Comparison of ENCODE assay signal across 9 cellular contexts in the genomic region with DNA sequence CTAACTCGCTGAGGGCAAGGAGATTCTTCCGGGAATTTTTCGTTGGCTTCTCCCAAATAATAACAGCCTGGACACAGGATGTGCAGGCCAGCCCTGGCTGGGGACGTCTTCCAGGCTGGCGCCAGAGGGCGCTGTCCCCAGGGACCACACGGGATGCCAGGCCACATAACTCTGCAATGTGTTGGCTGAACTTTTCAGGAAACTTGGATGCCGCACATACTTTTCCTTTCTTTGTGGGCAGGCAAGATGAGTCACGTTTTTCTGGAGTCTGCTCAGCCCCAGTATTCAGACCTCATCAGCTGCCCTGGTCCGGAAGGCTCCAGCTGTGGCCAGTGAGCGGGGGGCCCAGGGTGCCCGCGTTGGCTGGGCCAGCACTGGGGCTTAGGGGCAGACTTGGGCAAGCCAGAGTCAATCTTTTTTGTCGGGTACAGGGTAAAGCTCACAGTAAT.
DNase-seq lines count a peak whose midpoint lies in the region; ATAC-seq, FAIRE-seq and TF ChIP-seq lines count a peak whose summit lies in the region.
"Had no signal": no experiment of that assay in that cellular context is flagged by ENCODE, and none has a peak within 500 bp of the region (broad histone marks: within the 10 kb centered on the region; RNA-seq: fewer than 3 reads in every experiment).

No MANE protein-coding gene starts in this region.

- peak overlapping the region; percentile 54; the same call in 1 of the 2 replicates for H4K8ac ChIP-seq in H1 (ENCODE audit: extremely low read depth, insufficient read depth, low read length)

- peak overlapping the region; percentile 97; the same call in 1 of the 2 replicates for H2BK20ac ChIP-seq in H1 (ENCODE audit: low read length)

- H3K14ac ChIP-seq in H1 (ENCODE audit: insufficient read length), result no peak overlapping the region

- DNase-seq in Caki2 (ENCODE audit: low read depth), result peak; percentile 92
- peak; percentile 66 for DNase-seq in OCI-LY7 (ENCODE audit: low spot score)
- DNase-seq in H1 (ENCODE audit: low read depth in 1 of 2, low spot score in 2 of 2), result peak; percentile 86 to 91
- DNase-seq in lung (ENCODE audit: low spot score), result peak; percentile 85
- DNase-seq in transverse colon, result peak; percentile 74
- DNase-seq in stimulated activated naive CD4-positive, alpha-beta T cell (lab: John Stamatoyannopoulos, UW), result no peak
- no peak for DNase-seq in activated T-cell treated with anti-CD3 and anti-CD28 coated beads, Interleukin-2, amount 50 U/mL, for 24 hours

- H4K91ac ChIP-seq in H1 (replicated peaks; ENCODE audit: insufficient read length, low read length), result peak overlapping the region; percentile 79

- CTCF ChIA-PET in OCI-LY7 (lab: Charles Lee; ENCODE audit: unreplicated experiment) (interaction anchor here (0.6 kb wide), 1 partner anchor 62 kb away, joined by 3 read pairs; no protein-coding TSS in a partner anchor), H1 (lab: Charles Lee; ENCODE audit: partially characterized antibody) (interaction anchor here (0.7 to 2.4 kb wide), 20 partner anchors 9 to 215 kb away, joined by 3 to 17 read pairs (median 6); no protein-coding TSS in a partner anchor)

- H3K4ac ChIP-seq in H1 (replicated peaks; ENCODE audit: insufficient read length, low read depth, low read length), result no peak overlapping the region

- in situ Hi-C loops in Caki2 (cut with HindIII; ENCODE audit: low pct_unique_long_range_greater_than_20kb, low sequenced_read_pairs) (no loop called here), transverse colon (cut with MboI; ENCODE audit: low pct_ligation_motif_present in 1 of 4, low pct_unique_long_range_greater_than_20kb in 1 of 4, low sequenced_read_pairs in 3 of 4) (loop anchor here in 3 of 4 donors (25.0 kb wide), 1 partner anchor 392 kb away; no protein-coding TSS in a partner anchor)

- H3K27me3 ChIP-seq in H1 (replicated peaks in 1 of 4; ENCODE audit: control insufficient read depth in 3 of 4, extremely low read depth in 1 of 4, insufficient read depth in 3 of 4, low read length in 3 of 4) (no peaks in the 10 kb centered on the region; a peak in 2 of 7 replicates), lung (ENCODE audit: control insufficient read depth, insufficient read depth) (no peaks in the 10 kb centered on the region), transverse colon (no peaks in the 10 kb centered on the region)

- H2AFZ ChIP-seq in OCI-LY7 (ENCODE audit: low read length), result no peak overlapping the region
- H2AFZ ChIP-seq in H1 (ENCODE audit: low read length), result 0 out of 2 replicates have a peak overlapping the region, but pooled peaks have one; percentile 64

- H3K36me3 ChIP-seq in OCI-LY7 (ENCODE audit: insufficient read depth, low read length) (no peaks in the 10 kb centered on the region), H1 (ENCODE audit: control insufficient read depth in 2 of 4, insufficient read depth in 4 of 4, low read length in 3 of 4) (no peaks in the 10 kb centered on the region; a peak in 1 of 8 replicates), lung (ENCODE audit: control insufficient read depth in 2 of 2, insufficient read depth in 2 of 2, low read length in 2 of 2) (no peaks in the 10 kb centered on the region), transverse colon (no peaks in the 10 kb centered on the region)

- no peak overlapping the region for H2BK120ac ChIP-seq in H1 (replicated peaks; ENCODE audit: low read depth, low read length)

- TF ChIP-seq POLR2A in H1 (IDR thresholded peaks at IDR 0.05; ENCODE audit: control extremely low read depth in 1 of 2, low read depth in 2 of 2, low read length in 2 of 2) (no peak), transverse colon (IDR thresholded peaks at IDR 0.05) (no peak)

- H3K9me3 ChIP-seq in OCI-LY7 (ENCODE audit: low read length) (no peaks in the 10 kb centered on the region), H1 (ENCODE audit: insufficient read depth in 2 of 2, low read depth in 1 of 2, low read length in 1 of 2) (no peaks in the 10 kb centered on the region), lung (ENCODE audit: control insufficient read depth in 2 of 2, insufficient read depth in 1 of 2, low read length in 1 of 2) (no peaks in the 10 kb centered on the region), transverse colon (no peaks in the 10 kb centered on the region)

- H3K4me1 ChIP-seq in OCI-LY7 (ENCODE audit: insufficient read depth, low read length, poor library complexity, severe bottlenecking) (no peaks in the 10 kb centered on the region), H1 (replicated peaks in 1 of 4; ENCODE audit: control insufficient read depth in 3 of 4, insufficient read depth in 4 of 4, low read length in 3 of 4) (peaks cover 2 to 10% (median 5%) of the 10 kb centered on the region in 4 experiments; a peak in 6 of 7 replicates), lung (ENCODE audit: control insufficient read depth in 2 of 2, insufficient read depth in 2 of 2, low read length in 2 of 2) (peaks cover 0 to 17% of the 10 kb centered on the region in 2 donors), transverse colon (peaks cover 20 to 47% (median 24%) of the 10 kb centered on the region in 4 donors)

- BruUV-seq in OCI-LY7 (replicated peaks; lab: Mats Ljungman, UMichigan), result no TSS peak

- peak in 1 of 2 experiments; percentile 79; a peak in 1 of 3 replicates for TF ChIP-seq EP300 in H1 (IDR thresholded peaks at IDR 0.05; ENCODE audit: borderline replicate concordance in 1 of 2, low read depth in 2 of 2, low read length in 2 of 2)
- no peak for TF ChIP-seq EP300 in transverse colon (IDR thresholded peaks at IDR 0.05; ENCODE audit: low read depth)

- H3K27ac Mint-ChIP-seq in activated T-cell treated with anti-CD3 and anti-CD28 coated beads, Interleukin-2, amount 50 U/mL, for 24 hours, result no peak overlapping the region
- H3K27ac Mint-ChIP-seq: stimulated activated naive CD8-positive, alpha-beta T cell treated with anti-CD3 and anti-CD28 coated beads, Interleukin-15, Interleukin-2, amounts not matched to agents 100 ng/mL and 50 ng/mL, for 24 hours had no signal

- H2AK5ac ChIP-seq in H1 (ENCODE audit: low read depth, low read length), result no peak overlapping the region

- H3K27ac ChIP-seq in OCI-LY7 (ENCODE audit: low read depth, low read length, poor library complexity, severe bottlenecking) (no peak overlapping the region), H1 (ENCODE audit: low read depth, low read length) (no peak overlapping the region), lung (ENCODE audit: low read depth in 1 of 2, low read length in 1 of 2) (peak overlapping the region; percentile 24 to 85), transverse colon (peak overlapping the region; percentile 70 to 83 (median 76))

- no peak overlapping the region for H4K5ac ChIP-seq in H1 (ENCODE audit: insufficient read length, low read depth, low read length)

- no peaks in the 10 kb centered on the region for H4K20me1 ChIP-seq in OCI-LY7 (ENCODE audit: insufficient read depth, low read length)
- no peaks in the 10 kb centered on the region for H4K20me1 ChIP-seq in H1 (replicated peaks in 1 of 2; ENCODE audit: control insufficient read depth in 1 of 2, insufficient read depth in 2 of 2, low read length in 2 of 2)

- H3K4me3 ChIP-seq in OCI-LY7 (ENCODE audit: low read depth, low read length, poor library complexity, severe bottlenecking) (no peak overlapping the region), H1 (ENCODE audit: extremely low read depth in 1 of 4, insufficient read depth in 2 of 4, low read depth in 3 of 4, low read length in 4 of 4) (no peak overlapping the region), lung (no peak overlapping the region), transverse colon (no peak overlapping the region)

- TF ChIP-seq CTCF in OCI-LY7 (conservative IDR thresholded peaks at IDR 0.05; ENCODE audit: low read length), result peak; percentile 87
- peak; percentile 91 to 98 (median 96) for TF ChIP-seq CTCF in H1 (IDR thresholded peaks at IDR 0.05; ENCODE audit: control extremely low read depth in 1 of 3, insufficient read depth in 1 of 3, low read depth in 1 of 3, low read length in 3 of 3)
- peak; percentile 39 for TF ChIP-seq CTCF in lung (IDR thresholded peaks at IDR 0.05; ENCODE audit: control extremely low read depth, extremely low read depth)
- peak; percentile 82 to 87 (median 84) for TF ChIP-seq CTCF in transverse colon (IDR thresholded peaks at IDR 0.05)

- no peaks in the 10 kb centered on the region for H3K79me1 ChIP-seq in H1 (ENCODE audit: low read depth, low read length)

- H2BK15ac ChIP-seq in H1 (ENCODE audit: low read length), result no peak overlapping the region

- no peak overlapping the region for H3K9ac ChIP-seq in H1 (replicated peaks in 1 of 4; ENCODE audit: extremely low read depth in 1 of 4, low read depth in 3 of 4, low read length in 3 of 4)

- FAIRE-seq in H1 (lab: Jason Lieb, UNC), result peak; percentile 86

- WGBS in H1 (ENCODE audit: extremely low coverage in 1 of 2, insufficient coverage in 1 of 2, insufficient read length in 1 of 2, insufficient replicate concordance in 2 of 2, low coverage in 1 of 2, low lambda C conversion rate in 2 of 2, missing lambda C conversion rate in 1 of 2), 2 experiments, result 24% methylated on average over 13 of the region's 14 CpGs; no CpG with 5 or more reads in 1 of the 2 experiments
- 30 to 53% methylated on average over 14 of the region's 14 CpGs for WGBS in lung, 2 donors
- WGBS in transverse colon (ENCODE audit: low coverage in 1 of 2), 2 donors, result 29% methylated on average over 13 of the region's 14 CpGs; no CpG with 5 or more reads in 1 of the 2 donors

- H2BK12ac ChIP-seq in H1 (ENCODE audit: low read depth, low read length), result peak overlapping the region; percentile 100

- POLR2A ChIA-PET in OCI-LY7 (lab: Charles Lee), result no interaction called here
- POLR2A ChIA-PET in H1 (lab: Charles Lee; ENCODE audit: partially characterized antibody), result interaction anchor here (1.1 to 1.3 kb wide), 2 partner anchors 34 to 234 kb away, joined by 3 to 4 read pairs; no protein-coding TSS in a partner anchor

- peaks cover 22% of the 10 kb centered on the region for H3K4me1 Mint-ChIP-seq in activated T-cell treated with anti-CD3 and anti-CD28 coated beads, Interleukin-2, amount 50 U/mL, for 24 hours (ENCODE audit: low read depth)

- no peaks in the 10 kb centered on the region for H3K9me2 ChIP-seq in OCI-LY7 (ENCODE audit: insufficient read depth, low read length)

- no peak overlapping the region for H3K56ac ChIP-seq in H1 (replicated peaks; ENCODE audit: insufficient read length, low read depth, low read length)

- H2BK5ac ChIP-seq in H1 (ENCODE audit: low read depth, low read length), result peak overlapping the region; percentile 76; the same call in 1 of the 2 replicates

- ATAC-seq in GM19463 (IDR thresholded peaks at IDR 0.05; ENCODE audit: unreplicated experiment) (peak; percentile 61), lung (ENCODE audit: insufficient read depth, low FRiP score) (peak; percentile 92)

- no peaks in the 10 kb centered on the region for H3K23me2 ChIP-seq in H1 (ENCODE audit: low read depth, low read length)

- H3K27me3 Mint-ChIP-seq in activated T-cell treated with anti-CD3 and anti-CD28 coated beads, Interleukin-2, amount 50 U/mL, for 24 hours, result no peaks in the 10 kb centered on the region
- H3K27me3 Mint-ChIP-seq: stimulated activated naive CD8-positive, alpha-beta T cell treated with anti-CD3 and anti-CD28 coated beads, Interleukin-15, Interleukin-2, amounts not matched to agents 100 ng/mL and 50 ng/mL, for 24 hours had no signal

- H3K79me2 ChIP-seq in OCI-LY7 (ENCODE audit: insufficient read depth, low read depth, low read length) (no peaks in the 10 kb centered on the region), H1 (ENCODE audit: control insufficient read depth in 1 of 2, insufficient read depth in 2 of 2, low read length in 2 of 2) (no peaks in the 10 kb centered on the region)

- intact Hi-C loops in OCI-LY7 (cut with micrococcal nuclease; ENCODE audit: unreplicated experiment) (loop anchor here (10.0 kb wide), 1 partner anchor 179 kb away; no protein-coding TSS in a partner anchor), transverse colon (cut with DNase I; ENCODE audit: low total_unique reads) (no loop called here)

- H3K4me3 Mint-ChIP-seq in activated T-cell treated with anti-CD3 and anti-CD28 coated beads, Interleukin-2, amount 50 U/mL, for 24 hours, result no peak overlapping the region
- H3K4me3 Mint-ChIP-seq: stimulated activated naive CD8-positive, alpha-beta T cell treated with anti-CD3 and anti-CD28 coated beads, Interleukin-15, Interleukin-2, amounts not matched to agents 100 ng/mL and 50 ng/mL, for 24 hours had no signal

- peaks cover 8% of the 10 kb centered on the region for H3K36me3 Mint-ChIP-seq in activated T-cell treated with anti-CD3 and anti-CD28 coated beads, Interleukin-2, amount 50 U/mL, for 24 hours (ENCODE audit: low read depth)

- no peak overlapping the region for H3K23ac ChIP-seq in H1 (ENCODE audit: insufficient read length)

- no peaks in the 10 kb centered on the region for H3K9me3 Mint-ChIP-seq in activated T-cell treated with anti-CD3 and anti-CD28 coated beads, Interleukin-2, amount 50 U/mL, for 24 hours
- H3K9me3 Mint-ChIP-seq: stimulated activated naive CD8-positive, alpha-beta T cell treated with anti-CD3 and anti-CD28 coated beads, Interleukin-15, Interleukin-2, amounts not matched to agents 100 ng/mL and 50 ng/mL, for 24 hours had no signal

- TF ChIP-seq RAD21 in H1 (IDR thresholded peaks at IDR 0.05 in 1 of 2, conservative IDR thresholded peaks at IDR 0.05 in 1 of 2; ENCODE audit: low read depth in 2 of 2, low read length in 2 of 2), result peak; percentile 62 to 73

- peak overlapping the region; percentile 93; the same call in 1 of the 2 replicates for H3K18ac ChIP-seq in H1 (ENCODE audit: extremely low read depth, low read length)

- no peak overlapping the region for H3K4me2 ChIP-seq in OCI-LY7 (ENCODE audit: low read length)
- no peak overlapping the region for H3K4me2 ChIP-seq in H1 (ENCODE audit: insufficient read depth in 1 of 2, low read depth in 2 of 2, low read length in 2 of 2)

Comparison
In these comparisons a context has a peak if more than half of its experiments do, and no peak if none do; other contexts are left out.
1. DNase-seq: peak in Caki2 (single experiment), OCI-LY7 (single experiment), H1 (2 of 2), lung (single experiment) and transverse colon (single experiment); none in stimulated activated naive CD4-positive, alpha-beta T cell (0 of 6) and activated T-cell treated with anti-CD3 and anti-CD28 coated beads, Interleukin-2, amount 50 U/mL, for 24 hours (single experiment).
2. H3K27ac ChIP-seq: peak in lung (2 of 2) and transverse colon (4 of 4); none in OCI-LY7 (single experiment) and H1 (single experiment).
3. CTCF ChIP-seq: peak in every context shown above with its lines; median percentile 96 in H1; 87 in OCI-LY7; 84 in transverse colon; 39 in lung.